26 cellular contexts compared by ENCODE assay signal in genomic region chr2:9275399-9275798, GRCh38.
A peak's percentile ranks its signal among the peaks of the same experiment; 100 is the strongest.
DNase-seq lines count a peak whose midpoint lies in the region; ATAC-seq and TF ChIP-seq lines count a peak whose summit lies in the region.
"Had no signal": no experiment of that assay in that cellular context is flagged by ENCODE, and none has a peak within 500 bp of the region (broad histone marks: within the 10 kb centered on the region; RNA-seq: fewer than 3 reads in every experiment).

No MANE protein-coding gene starts in this region.

- CTCF ChIA-PET in RWPE1 (lab: Yijun Ruan, JAX), result no interaction called here

- WGBS in right cardiac atrium, result 43% methylated on average over 3 of the region's 3 CpGs

- H3K27me3 ChIP-seq in BLaER1 (no peaks in the 10 kb centered on the region), right cardiac atrium (ENCODE audit: control insufficient read depth, insufficient read depth) (no peaks in the 10 kb centered on the region)
- H3K27me3 ChIP-seq: breast epithelium, colonic mucosa, esophagus squamous epithelium, sigmoid colon, tibial nerve had no signal

- H3K4me3 Mint-ChIP-seq in nephron, result no peak overlapping the region
- H3K4me3 Mint-ChIP-seq: activated T-helper 1 cell treated with anti-CD3 and anti-CD28 coated beads, Interleukin-12 subunit alpha, Interleukin-12 subunit beta, Interleukin-2, Interleukin-4 antibody, amounts not matched to agents 30 ng/mL and 10 ng/mL and 1 ng/mL, durations not matched to agents 14 hours and 24 hours and 36 hours; effector memory CD8-positive, alpha-beta T cell; mesothelial cell of epicardium; naive thymus-derived CD8-positive, alpha-beta T cell; stimulated activated naive CD8-positive, alpha-beta T cell treated with anti-CD3 and anti-CD28 coated beads, Interleukin-15, Interleukin-2, amounts not matched to agents 100 ng/mL and 50 ng/mL, for 24 hours; T-helper 2 cell treated with Interferon-gamma antibody and Interleukin-4, amounts not matched to agents 5 μg/mL and 100 μg/mL, for 36 hours had no signal

- peaks cover 19% of the 10 kb centered on the region for H3K9me3 Mint-ChIP-seq in nephron
- H3K9me3 Mint-ChIP-seq: activated T-helper 1 cell treated with anti-CD3 and anti-CD28 coated beads, Interleukin-12 subunit alpha, Interleukin-12 subunit beta, Interleukin-2, Interleukin-4 antibody, amounts not matched to agents 30 ng/mL and 10 ng/mL and 1 ng/mL, durations not matched to agents 14 hours and 24 hours and 36 hours; effector memory CD8-positive, alpha-beta T cell; stimulated activated naive CD8-positive, alpha-beta T cell treated with anti-CD3 and anti-CD28 coated beads, Interleukin-15, Interleukin-2, amounts not matched to agents 100 ng/mL and 50 ng/mL, for 24 hours; T-helper 2 cell treated with Interferon-gamma antibody and Interleukin-4, amounts not matched to agents 5 μg/mL and 100 μg/mL, for 36 hours had no signal

- peaks cover 78% of the 10 kb centered on the region for H4K20me1 ChIP-seq in BLaER1

- no peak overlapping the region for H3K27ac ChIP-seq in BLaER1
- H3K27ac ChIP-seq in RWPE1, result peak overlapping the region; percentile 36
- no peak overlapping the region for H3K27ac ChIP-seq in right cardiac atrium (ENCODE audit: low read length)
- H3K27ac ChIP-seq: breast epithelium, sigmoid colon, tibial nerve had no signal

- H3K36me3 Mint-ChIP-seq in nephron (ENCODE audit: low read depth), result peaks cover 17% of the 10 kb centered on the region

- H3K36me3 ChIP-seq in BLaER1, result peaks cover 20% of the 10 kb centered on the region
- H3K36me3 ChIP-seq: breast epithelium, colonic mucosa had no signal

- H3K27ac Mint-ChIP-seq in nephron, result peak overlapping the region; percentile 30 to 77 (median 54)
- H3K27ac Mint-ChIP-seq: activated T-helper 1 cell treated with anti-CD3 and anti-CD28 coated beads, Interleukin-12 subunit alpha, Interleukin-12 subunit beta, Interleukin-2, Interleukin-4 antibody, amounts not matched to agents 30 ng/mL and 10 ng/mL and 1 ng/mL, durations not matched to agents 14 hours and 24 hours and 36 hours; effector memory CD8-positive, alpha-beta T cell; mesothelial cell of epicardium; naive thymus-derived CD8-positive, alpha-beta T cell; stimulated activated naive CD8-positive, alpha-beta T cell treated with anti-CD3 and anti-CD28 coated beads, Interleukin-15, Interleukin-2, amounts not matched to agents 100 ng/mL and 50 ng/mL, for 24 hours; T-helper 2 cell treated with Interferon-gamma antibody and Interleukin-4, amounts not matched to agents 5 μg/mL and 100 μg/mL, for 36 hours had no signal

- POLR2A ChIA-PET in RWPE1 (lab: Yijun Ruan, JAX; ENCODE audit: low non-redundant PET), result no interaction called here

- H3K4me3 ChIP-seq in BLaER1, result no peak overlapping the region
- no peak overlapping the region for H3K4me3 ChIP-seq in right cardiac atrium (ENCODE audit: low read length)
- H3K4me3 ChIP-seq: breast epithelium, colonic mucosa, esophagus squamous epithelium, sigmoid colon, tibial nerve had no signal

- H3K4me2 ChIP-seq in BLaER1, result peak overlapping the region; percentile 74

- H3K27me3 Mint-ChIP-seq in nephron (ENCODE audit: low read depth), result peaks cover 3% of the 10 kb centered on the region

- no peak for TF ChIP-seq CTCF in RWPE1 (conservative IDR thresholded peaks at IDR 0.05; ENCODE audit: low read depth)
- TF ChIP-seq CTCF in nephron (IDR thresholded peaks at IDR 0.05; ENCODE audit: unreplicated experiment in 3 of 3), result no peak
- TF ChIP-seq CTCF in omental fat pad (IDR thresholded peaks at IDR 0.05), result no peak

- DNase-seq in RWPE1 (ENCODE audit: low spot score) (no peak), right cardiac atrium (no peak), NK-92 (lab: John Stamatoyannopoulos, UW; ENCODE audit: unreplicated experiment) (no peak), omental fat pad (ENCODE audit: low spot score) (no peak)
- no peak for DNase-seq in activated CD8-positive, alpha-beta memory T cell treated with anti-CD3 and anti-CD28 coated beads, Interleukin-2, amount 50 U/mL, for 4 hours
- DNase-seq in stimulated activated CD4-positive, alpha-beta T cell treated with anti-CD3 and anti-CD28 coated beads, Interleukin-2, amount 100 ng/mL, for 24 hours, result no peak
- DNase-seq: activated naive CD4-positive, alpha-beta T cell treated with anti-CD3 and anti-CD28 coated beads, Interleukin-2, amount 50 U/mL, for 16 hours; AML-193; amygdala; colonic mucosa; DMS53; effector memory CD8-positive, alpha-beta T cell; esophagus squamous epithelium; GF-D8; MV-4-11; naive thymus-derived CD8-positive, alpha-beta T cell; NCI-H524 treated with DMSO at 0.1 percent for 48 hours; sigmoid colon had no signal

- H3K4me1 ChIP-seq in BLaER1, result peaks cover 73% of the 10 kb centered on the region
- H3K4me1 ChIP-seq in right cardiac atrium (ENCODE audit: control insufficient read depth, insufficient read depth, low read length), result peaks cover 6% of the 10 kb centered on the region
- H3K4me1 ChIP-seq: breast epithelium, colonic mucosa had no signal

- H3K9ac ChIP-seq in BLaER1, result no peak overlapping the region

- intact Hi-C loops in right cardiac atrium (cut with DNase I), result loop anchor here in 1 of 4 donors (10.0 kb wide), 1 partner anchor 71 kb away; the partner anchor contains the start of gene ASAP2

- H3K4me1 Mint-ChIP-seq in nephron, result peaks cover 58% of the 10 kb centered on the region
- H3K4me1 Mint-ChIP-seq: naive thymus-derived CD8-positive, alpha-beta T cell had no signal

- peaks cover 20% of the 10 kb centered on the region for H3K9me3 ChIP-seq in BLaER1
- no peaks in the 10 kb centered on the region for H3K9me3 ChIP-seq in right cardiac atrium (ENCODE audit: control insufficient read depth, low read length)
- H3K9me3 ChIP-seq: breast epithelium, colonic mucosa, sigmoid colon, tibial nerve had no signal

- ATAC-seq in right cardiac atrium, result peak; percentile 73 to 86
- no peak for ATAC-seq in omental fat pad (ENCODE audit: low FRiP score)
- ATAC-seq: effector memory CD8-positive, alpha-beta T cell; naive thymus-derived CD8-positive, alpha-beta T cell had no signal
